29 cellular contexts compared by ENCODE assay signal in genomic region chr10:108130575-108130974, GRCh38.
"Had no signal": no experiment of that assay in that cellular context is flagged by ENCODE, and none has a peak within 500 bp of the region (broad histone marks: within the 10 kb centered on the region; RNA-seq: fewer than 3 reads in every experiment).

No MANE protein-coding gene starts in this region.

- H3K36me3 Mint-ChIP-seq: natural killer cell; stimulated activated effector memory CD8-positive, alpha-beta T cell treated with anti-CD3 and anti-CD28 coated beads, Interleukin-12 subunit alpha, Interleukin-12 subunit beta, amount 100 ng/mL, for 72 hours; stimulated activated naive B cell treated with anti-CD40 and anti-IgM and Interleukin-4, amounts not matched to agents 10 μg/mL and 1 μg/mL and 100 μg/mL, for 72 hours had no signal

- H3K4me3 ChIP-seq: ovary, psoas muscle, right lobe of liver, sigmoid colon, stomach, thoracic aorta, thyroid gland, tibial nerve, upper lobe of left lung, vagina had no signal

- DNase-seq: natural killer cell; nephron progenitor cell; occipital lobe; ovary; posterior cingulate gyrus; psoas muscle; right cardiac atrium; right lobe of liver; sigmoid colon; small intestine; stimulated activated CD4-positive, alpha-beta T cell treated with anti-CD3 and anti-CD28 coated beads, Interleukin-15, amount 100 ng/mL, for 24 hours; stimulated activated CD4-positive, alpha-beta T cell treated with anti-CD3 and anti-CD28 coated beads, Interleukin-2, amount 100 ng/mL, for 24 hours; stimulated activated CD4-positive, alpha-beta T cell treated with anti-CD3 and anti-CD28 coated beads, Interleukin-2, amount 100 ng/mL, for 48 hours; stimulated activated CD4-positive, alpha-beta T cell treated with anti-CD3 and anti-CD28 coated beads, Interleukin-4, amount 100 ng/mL, for 24 hours; stimulated activated naive B cell treated with anti-CD40 and anti-IgM and Interleukin-4, amounts not matched to agents 10 μg/mL and 1 μg/mL and 100 μg/mL, for 72 hours; stimulated activated naive CD4-positive, alpha-beta T cell treated with Interleukin-2 at 50 U/mL for 16 hours; stomach; thyroid gland; trophoblast cell; upper lobe of left lung had no signal

- H3K9me3 ChIP-seq: ovary, psoas muscle, right lobe of liver, sigmoid colon, stomach, thoracic aorta, thyroid gland, tibial nerve, upper lobe of left lung, vagina had no signal

- H3K79me2 ChIP-seq: parathyroid adenoma had no signal

- ATAC-seq: natural killer cell; psoas muscle; right cardiac atrium; right lobe of liver; stimulated activated effector memory CD8-positive, alpha-beta T cell treated with anti-CD3 and anti-CD28 coated beads, Interleukin-12 subunit alpha, Interleukin-12 subunit beta, amount 100 ng/mL, for 72 hours; stimulated activated naive B cell treated with anti-CD40 and anti-IgM and Interleukin-4, amounts not matched to agents 10 μg/mL and 1 μg/mL and 100 μg/mL, for 72 hours had no signal

- H3K4me1 ChIP-seq: parathyroid adenoma, psoas muscle, right lobe of liver, sigmoid colon, thyroid gland, tibial nerve, upper lobe of left lung, vagina had no signal

- H3K4me1 Mint-ChIP-seq: natural killer cell; neural crest cell; stimulated activated effector memory CD8-positive, alpha-beta T cell treated with anti-CD3 and anti-CD28 coated beads, Interleukin-12 subunit alpha, Interleukin-12 subunit beta, amount 100 ng/mL, for 72 hours; stimulated activated naive B cell treated with anti-CD40 and anti-IgM and Interleukin-4, amounts not matched to agents 10 μg/mL and 1 μg/mL and 100 μg/mL, for 72 hours had no signal

- FAIRE-seq: small intestine, urothelium cell line had no signal

- H3K27me3 ChIP-seq: ovary, right lobe of liver, sigmoid colon, stomach, thyroid gland, tibial nerve, upper lobe of left lung, vagina had no signal

- H2AFZ ChIP-seq: parathyroid adenoma had no signal

- H3K27ac ChIP-seq: ovary, parathyroid adenoma, psoas muscle, right lobe of liver, sigmoid colon, stomach, thoracic aorta, thyroid gland, tibial nerve, upper lobe of left lung, vagina had no signal

- H3K36me3 ChIP-seq: ovary, right lobe of liver, sigmoid colon, stomach, thoracic aorta, thyroid gland, tibial nerve, upper lobe of left lung, vagina had no signal

- H3K9ac ChIP-seq: parathyroid adenoma had no signal

- H3K4me3 Mint-ChIP-seq: natural killer cell; nephron progenitor cell; neural crest cell; stimulated activated effector memory CD8-positive, alpha-beta T cell treated with anti-CD3 and anti-CD28 coated beads, Interleukin-12 subunit alpha, Interleukin-12 subunit beta, amount 100 ng/mL, for 72 hours; stimulated activated naive B cell treated with anti-CD40 and anti-IgM and Interleukin-4, amounts not matched to agents 10 μg/mL and 1 μg/mL and 100 μg/mL, for 72 hours; stimulated activated naive CD8-positive, alpha-beta T cell treated with anti-CD3 and anti-CD28 coated beads, Interleukin-15, Interleukin-2, amounts not matched to agents 100 ng/mL and 50 ng/mL, for 24 hours had no signal

- H3K27me3 Mint-ChIP-seq: progenitor cell of endocrine pancreas; stimulated activated naive B cell treated with anti-CD40 and anti-IgM and Interleukin-4, amounts not matched to agents 10 μg/mL and 1 μg/mL and 100 μg/mL, for 72 hours; stimulated activated naive CD8-positive, alpha-beta T cell treated with anti-CD3 and anti-CD28 coated beads, Interleukin-15, Interleukin-2, amounts not matched to agents 100 ng/mL and 50 ng/mL, for 24 hours had no signal

- H3K9me3 Mint-ChIP-seq: nephron progenitor cell, neural crest cell had no signal

- H3K27ac Mint-ChIP-seq: natural killer cell; nephron progenitor cell; progenitor cell of endocrine pancreas; stimulated activated effector memory CD8-positive, alpha-beta T cell treated with anti-CD3 and anti-CD28 coated beads, Interleukin-12 subunit alpha, Interleukin-12 subunit beta, amount 100 ng/mL, for 72 hours; stimulated activated naive B cell treated with anti-CD40 and anti-IgM and Interleukin-4, amounts not matched to agents 10 μg/mL and 1 μg/mL and 100 μg/mL, for 72 hours; stimulated activated naive CD8-positive, alpha-beta T cell treated with anti-CD3 and anti-CD28 coated beads, Interleukin-15, Interleukin-2, amounts not matched to agents 100 ng/mL and 50 ng/mL, for 24 hours had no signal
